ENCODE assay signal across 8 cellular contexts in the genomic region with DNA sequence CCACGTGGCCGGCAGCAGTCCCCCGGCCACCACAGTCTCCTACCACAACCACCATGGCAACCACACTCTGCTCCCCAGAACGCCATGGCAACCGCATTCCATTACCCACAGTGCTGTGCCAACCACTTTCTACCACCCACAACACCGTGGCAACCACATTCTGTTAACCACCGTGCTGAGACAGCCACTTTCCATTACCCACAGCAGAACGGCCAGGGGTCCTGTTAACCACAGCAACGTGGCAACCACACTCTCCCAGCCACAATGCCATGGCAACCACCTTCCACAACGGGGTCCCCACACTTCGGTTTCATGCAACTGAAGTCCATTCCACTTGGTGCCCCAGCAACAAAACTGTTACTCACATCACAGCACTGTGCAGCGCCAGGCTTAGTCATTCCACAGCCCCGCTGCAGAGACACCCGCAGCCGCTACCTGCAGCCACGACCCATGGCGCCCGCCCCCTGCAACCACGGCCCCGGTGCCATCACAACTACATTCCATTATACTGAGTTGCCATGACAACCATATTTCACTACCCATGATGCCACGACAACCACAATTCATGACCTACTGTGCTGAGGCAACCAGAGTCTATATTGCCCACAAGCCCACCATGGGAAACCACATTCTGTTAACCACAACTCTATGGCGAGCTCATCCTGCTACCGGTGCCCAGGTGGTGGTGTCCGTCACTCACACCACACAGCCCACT. TPM values are rescaled to one million over a fixed set of nuclear protein-coding genes. Genes with fewer than 3 reads are reported as not detected.
DNase-seq lines count a peak whose midpoint lies in the region; ATAC-seq, FAIRE-seq and TF ChIP-seq lines count a peak whose summit lies in the region.

No MANE protein-coding gene starts in this region.

- H3K56ac ChIP-seq in mesendoderm (ENCODE audit: low read length), result no peak overlapping the region

- no peak overlapping the region for H4K8ac ChIP-seq in mesendoderm (ENCODE audit: low read depth, low read length)

- DNase-seq in NCI-H69 (lab: John Stamatoyannopoulos, UW) (peak; percentile 20), mesendoderm (peak; percentile 56), urothelium cell line (ENCODE audit: low spot score) (peak; percentile 83), omental fat pad (ENCODE audit: low spot score) (no peak), BE2C (no peak)
- DNase-seq in activated T-helper 2 cell treated with anti-CD3 and anti-CD28 coated beads, Interferon-gamma antibody, Interleukin-2, Interleukin-4, amounts not matched to agents 10 μg/mL and 5 μg/mL and 100 μg/mL, durations not matched to agents 14 hours and 24 hours and 36 hours (ENCODE audit: low spot score), result peak; percentile 69

- H3K27me3 ChIP-seq in mesendoderm (ENCODE audit: insufficient read depth, low read length, poor library complexity) (no peaks in the 10 kb centered on the region), BE2C (no peaks in the 10 kb centered on the region)

- H2BK120ac ChIP-seq in mesendoderm (ENCODE audit: low read depth, low read length), result no peak overlapping the region

- FAIRE-seq in urothelium cell line (lab: Jason Lieb, UNC), result peak; percentile 89

- H3K36me3 Mint-ChIP-seq in activated T-helper 2 cell treated with anti-CD3 and anti-CD28 coated beads, Interferon-gamma antibody, Interleukin-2, Interleukin-4, amounts not matched to agents 10 μg/mL and 5 μg/mL and 100 μg/mL, durations not matched to agents 14 hours and 24 hours and 36 hours (ENCODE audit: low read depth), result no peaks in the 10 kb centered on the region

- no peaks in the 10 kb centered on the region for H3K36me3 ChIP-seq in mesendoderm (ENCODE audit: control insufficient read depth, insufficient read depth, low read length)
- H3K36me3 ChIP-seq in BE2C, result peaks cover 34% of the 10 kb centered on the region

- no peak overlapping the region for H3K27ac ChIP-seq in mesendoderm (ENCODE audit: low read depth, low read length)

- H3K4me3 ChIP-seq in mesendoderm (ENCODE audit: low read length), result no peak overlapping the region
- no peak overlapping the region for H3K4me3 ChIP-seq in BE2C (ENCODE audit: low read depth, low read length)

- no peaks in the 10 kb centered on the region for H3K9me3 Mint-ChIP-seq in activated T-helper 2 cell treated with anti-CD3 and anti-CD28 coated beads, Interferon-gamma antibody, Interleukin-2, Interleukin-4, amounts not matched to agents 10 μg/mL and 5 μg/mL and 100 μg/mL, durations not matched to agents 14 hours and 24 hours and 36 hours

- H3K23ac ChIP-seq in mesendoderm (ENCODE audit: low read length), result no peak overlapping the region

- H3K27ac Mint-ChIP-seq in activated T-helper 2 cell treated with anti-CD3 and anti-CD28 coated beads, Interferon-gamma antibody, Interleukin-2, Interleukin-4, amounts not matched to agents 10 μg/mL and 5 μg/mL and 100 μg/mL, durations not matched to agents 14 hours and 24 hours and 36 hours, result peak overlapping the region; percentile 62

- no peak overlapping the region for H4K5ac ChIP-seq in mesendoderm (ENCODE audit: low read length)

- H3K4me1 ChIP-seq in mesendoderm (ENCODE audit: control insufficient read depth, low read depth, low read length), result peaks cover 3% of the 10 kb centered on the region
- peaks cover 12% of the 10 kb centered on the region for H3K4me1 ChIP-seq in BE2C

- peaks cover 11% of the 10 kb centered on the region for H3K4me1 Mint-ChIP-seq in activated T-helper 2 cell treated with anti-CD3 and anti-CD28 coated beads, Interferon-gamma antibody, Interleukin-2, Interleukin-4, amounts not matched to agents 10 μg/mL and 5 μg/mL and 100 μg/mL, durations not matched to agents 14 hours and 24 hours and 36 hours (ENCODE audit: low read depth)

- H3K18ac ChIP-seq in mesendoderm (ENCODE audit: low read length), result no peak overlapping the region

- no peaks in the 10 kb centered on the region for H3K9me3 ChIP-seq in BE2C

- peaks cover 30% of the 10 kb centered on the region for H3K27me3 Mint-ChIP-seq in activated T-helper 2 cell treated with anti-CD3 and anti-CD28 coated beads, Interferon-gamma antibody, Interleukin-2, Interleukin-4, amounts not matched to agents 10 μg/mL and 5 μg/mL and 100 μg/mL, durations not matched to agents 14 hours and 24 hours and 36 hours (ENCODE audit: low read depth)

- no peak overlapping the region for H3K4me2 ChIP-seq in mesendoderm (ENCODE audit: low read length)

- no peak overlapping the region for H3K4me3 Mint-ChIP-seq in activated T-helper 2 cell treated with anti-CD3 and anti-CD28 coated beads, Interferon-gamma antibody, Interleukin-2, Interleukin-4, amounts not matched to agents 10 μg/mL and 5 μg/mL and 100 μg/mL, durations not matched to agents 14 hours and 24 hours and 36 hours (ENCODE audit: low read depth)

- no peak for TF ChIP-seq CTCF in omental fat pad (IDR thresholded peaks at IDR 0.05)
- TF ChIP-seq CTCF in BE2C (IDR thresholded peaks at IDR 0.05; ENCODE audit: low read depth, low read length), result no peak

- ATAC-seq in GM19397 (IDR thresholded peaks at IDR 0.05; ENCODE audit: unreplicated experiment), result peak; percentile 44
- ATAC-seq in omental fat pad (ENCODE audit: low FRiP score), result no peak
- no peak for ATAC-seq in GM19328 (IDR thresholded peaks at IDR 0.05; ENCODE audit: unreplicated experiment)

- WGBS in mesendoderm (ENCODE audit: extremely low coverage, insufficient coverage, low lambda C conversion rate), result no CpG with 5 or more reads among the region's 24 CpGs

- no peak overlapping the region for H2BK5ac ChIP-seq in mesendoderm (ENCODE audit: low read length)

- no peak overlapping the region for H2BK15ac ChIP-seq in mesendoderm (replicated peaks; ENCODE audit: low read depth)

- no peak overlapping the region for H3K4ac ChIP-seq in mesendoderm (ENCODE audit: low read depth, low read length)

- H3K9ac ChIP-seq in mesendoderm (ENCODE audit: low read length), result no peak overlapping the region

- H3K79me2 ChIP-seq in mesendoderm (ENCODE audit: control insufficient read depth, insufficient read depth, low read length), result no peaks in the 10 kb centered on the region

- intact Hi-C loops in activated T-helper 2 cell treated with anti-CD3 and anti-CD28 coated beads, Interferon-gamma antibody, Interleukin-2, Interleukin-4, amounts not matched to agents 10 μg/mL and 5 μg/mL and 100 μg/mL, durations not matched to agents 14 hours and 24 hours and 36 hours (cut with micrococcal nuclease), result no loop called here

- H3K79me1 ChIP-seq in mesendoderm (ENCODE audit: low read length), result no peaks in the 10 kb centered on the region

- H2AK5ac ChIP-seq in mesendoderm (ENCODE audit: low read length), result no peak overlapping the region

RNA-seq across cellular contexts. Expression of gene DPF1, which starts 10.0 kb away (rescaled TPM):
- total RNA-seq in activated T-helper 2 cell treated with anti-CD3 and anti-CD28 coated beads, Interferon-gamma antibody, Interleukin-2, Interleukin-4, amounts not matched to agents 10 μg/mL and 5 μg/mL and 100 μg/mL, durations not matched to agents 14 hours and 24 hours and 36 hours, result 3.2 and 3.4 TPM in 2 replicates
- 4.1 TPM for polyA plus RNA-seq in mesendoderm (2013, experiment 1 of 2)
- polyA plus RNA-seq in mesendoderm (2013, experiment 2 of 2), result 3.6 TPM
- not detected for total RNA-seq in omental fat pad
- polyA plus RNA-seq in BE2C (2012; ENCODE audit: insufficient read depth, insufficient read length, low read depth), result 21.2 TPM

RNA-seq across cellular contexts. Expression of gene PPP1R14A, which starts 42.1 kb away (rescaled TPM):
- total RNA-seq in activated T-helper 2 cell treated with anti-CD3 and anti-CD28 coated beads, Interferon-gamma antibody, Interleukin-2, Interleukin-4, amounts not matched to agents 10 μg/mL and 5 μg/mL and 100 μg/mL, durations not matched to agents 14 hours and 24 hours and 36 hours, result 98.7 and 98.9 TPM in 2 replicates
- 11.3 TPM for polyA plus RNA-seq in mesendoderm (2013, experiment 1 of 2)
- polyA plus RNA-seq in mesendoderm (2013, experiment 2 of 2), result 10.1 TPM
- total RNA-seq in omental fat pad, result 100 to 1,000 TPM in 2 of 4 donors, 10 to 100 TPM in 2; 61.8 to 258 (median 118) TPM
- polyA plus RNA-seq in BE2C (2012; ENCODE audit: insufficient read depth, insufficient read length, low read depth), result 11.5 TPM

RNA-seq across cellular contexts. Expression of gene SPINT2, which starts 50.3 kb away (rescaled TPM):
- total RNA-seq in activated T-helper 2 cell treated with anti-CD3 and anti-CD28 coated beads, Interferon-gamma antibody, Interleukin-2, Interleukin-4, amounts not matched to agents 10 μg/mL and 5 μg/mL and 100 μg/mL, durations not matched to agents 14 hours and 24 hours and 36 hours, result 161 and 165 TPM in 2 replicates
- polyA plus RNA-seq in mesendoderm (2013, experiment 1 of 2), result 134 TPM
- polyA plus RNA-seq in mesendoderm (2013, experiment 2 of 2), result 134 TPM
- 10 to 100 TPM; 14.3 to 30.6 (median 24.0) TPM for total RNA-seq in omental fat pad
- polyA plus RNA-seq in BE2C (2012; ENCODE audit: insufficient read depth, insufficient read length, low read depth), result 0.76 TPM

Comparison
In these comparisons a context has a peak if more than half of its experiments do, and no peak if none do; other contexts are left out.
1. DNase-seq: peak in NCI-H69 (single experiment), activated T-helper 2 cell treated with anti-CD3 and anti-CD28 coated beads, Interferon-gamma antibody, Interleukin-2, Interleukin-4, amounts not matched to agents 10 μg/mL and 5 μg/mL and 100 μg/mL, durations not matched to agents 14 hours and 24 hours and 36 hours (single experiment), mesendoderm (single experiment) and urothelium cell line (single experiment); none in omental fat pad (single experiment) and BE2C (single experiment).